14 cellular contexts compared by ENCODE assay signal in the genomic region with DNA sequence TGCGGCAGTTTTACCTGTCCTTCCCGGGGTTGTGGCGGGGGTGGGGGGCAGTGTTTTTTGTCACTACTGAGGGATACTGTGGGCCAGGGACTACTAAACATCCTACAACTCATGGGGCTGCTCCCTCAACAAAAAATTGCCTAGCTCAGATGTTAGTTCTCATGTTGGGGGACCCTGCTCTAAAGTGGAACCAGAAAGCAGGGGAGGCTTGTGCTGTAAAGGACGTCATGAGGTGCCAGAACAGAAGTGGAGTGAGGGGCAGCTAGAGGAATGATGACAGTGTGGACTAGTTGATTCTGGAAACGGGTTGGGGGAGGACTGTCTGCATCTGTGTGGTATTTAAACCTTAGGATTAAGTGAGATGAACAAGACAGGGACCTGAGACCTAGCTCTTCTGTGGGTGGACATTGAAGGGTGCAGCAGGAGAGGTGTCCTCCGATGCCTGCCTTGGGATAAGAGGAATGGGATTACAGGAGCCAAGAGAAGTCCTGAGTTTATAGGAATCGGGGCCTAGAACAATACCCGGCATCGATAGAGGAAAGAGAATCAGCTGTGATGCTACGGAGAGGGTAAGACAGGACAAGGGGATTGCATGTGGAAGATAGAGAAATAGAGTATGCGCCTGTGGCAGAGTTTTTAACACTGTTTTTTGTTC. TPM values are rescaled to one million over a fixed set of nuclear protein-coding genes. Genes with fewer than 3 reads are reported as not detected.
A peak's percentile ranks its signal among the peaks of the same experiment; 100 is the strongest.
DNase-seq lines count a peak whose midpoint lies in the region; ATAC-seq, FAIRE-seq and TF ChIP-seq lines count a peak whose summit lies in the region.
"Had no signal": no experiment of that assay in that cellular context is flagged by ENCODE, and none has a peak within 500 bp of the region (broad histone marks: within the 10 kb centered on the region; RNA-seq: fewer than 3 reads in every experiment).

No MANE protein-coding gene starts in this region.

- peaks cover 34 to 64% (median 46%) of the 10 kb centered on the region in 4 donors for H3K4me1 Mint-ChIP-seq in CD4-positive, alpha-beta memory T cell
- H3K4me1 Mint-ChIP-seq in activated naive CD8-positive, alpha-beta T cell treated with anti-CD3 and anti-CD28 coated beads, Interleukin-2, amount 50 U/mL, for 24 hours, result peaks cover 60% of the 10 kb centered on the region
- H3K4me1 Mint-ChIP-seq in natural killer cell treated with Interleukin-12 subunit alpha and Interleukin-12 subunit beta and Interleukin-15 and Interleukin-18, amount 100 ng/mL, for 72 hours (ENCODE audit: low read depth in 2 of 2), result peaks cover 45 to 56% of the 10 kb centered on the region in 2 donors

- H3K36me3 Mint-ChIP-seq in CD4-positive, alpha-beta memory T cell, result peaks cover 51 to 71% of the 10 kb centered on the region in 2 donors
- H3K36me3 Mint-ChIP-seq in activated naive CD8-positive, alpha-beta T cell treated with anti-CD3 and anti-CD28 coated beads, Interleukin-2, amount 50 U/mL, for 24 hours (ENCODE audit: low read depth), result peaks cover 69% of the 10 kb centered on the region
- peaks cover 48% of the 10 kb centered on the region for H3K36me3 Mint-ChIP-seq in natural killer cell treated with Interleukin-12 subunit alpha and Interleukin-12 subunit beta and Interleukin-15 and Interleukin-18, amount 100 ng/mL, for 72 hours

- H3K9me3 Mint-ChIP-seq in CD4-positive, alpha-beta memory T cell, result peaks cover 0 to 2% (median 0%) of the 10 kb centered on the region in 8 donors
- no peaks in the 10 kb centered on the region for H3K9me3 Mint-ChIP-seq in activated naive CD8-positive, alpha-beta T cell treated with anti-CD3 and anti-CD28 coated beads, Interleukin-2, amount 50 U/mL, for 24 hours
- H3K9me3 Mint-ChIP-seq in natural killer cell treated with Interleukin-12 subunit alpha and Interleukin-12 subunit beta and Interleukin-15 and Interleukin-18, amount 100 ng/mL, for 72 hours, result no peaks in the 10 kb centered on the region

- POLR2A ChIA-PET in CD4-positive, alpha-beta memory T cell (lab: Charles Lee; ENCODE audit: partially characterized antibody), result interaction anchor here (1.2 to 3.6 kb wide), 3 partner anchors 248 to 442 kb away, joined by 3 to 50 read pairs (median 15); a partner anchor contains a TSS

- H3K4me3 ChIP-seq in CD4-positive, alpha-beta memory T cell (ENCODE audit: low read length in 2 of 2), result no peak overlapping the region
- H3K4me3 ChIP-seq in HUES48 (ENCODE audit: low read depth, low read length), result no peak overlapping the region
- H3K4me3 ChIP-seq: mucosa of descending colon had no signal

- FAIRE-seq in RCC 7860 (lab: Jason Lieb, UNC), result no peak
- FAIRE-seq: frontal cortex, GM19239 had no signal

- CTCF ChIA-PET in CD4-positive, alpha-beta memory T cell (lab: Charles Lee; ENCODE audit: partially characterized antibody), result interaction anchor here (1.4 to 4.2 kb wide), 2 partner anchors 8 to 201 kb away, joined by 5 to 38 read pairs; no protein-coding TSS in a partner anchor

- intact Hi-C loops in CD4-positive, alpha-beta memory T cell (cut with micrococcal nuclease), result loop anchor here (5.0 kb wide), 2 partner anchors 248 to 1667 kb away; a partner anchor contains a TSS

- no peak for TF ChIP-seq CTCF in GM13977 (IDR thresholded peaks at IDR 0.05; ENCODE audit: extremely low read depth, insufficient read depth, missing control alignments)

- H3K27ac Mint-ChIP-seq in CD4-positive, alpha-beta memory T cell, result peak overlapping the region; percentile 59 to 99 (median 88)
- peak overlapping the region; percentile 99 for H3K27ac Mint-ChIP-seq in activated naive CD8-positive, alpha-beta T cell treated with anti-CD3 and anti-CD28 coated beads, Interleukin-2, amount 50 U/mL, for 24 hours
- peak overlapping the region; percentile 90 to 96 for H3K27ac Mint-ChIP-seq in natural killer cell treated with Interleukin-12 subunit alpha and Interleukin-12 subunit beta and Interleukin-15 and Interleukin-18, amount 100 ng/mL, for 72 hours

- H3K9ac ChIP-seq in HUES48 (ENCODE audit: low read depth, low read length), result 0 out of 2 replicates have a peak overlapping the region, but pooled peaks have one; percentile 95

- H3K27ac ChIP-seq in CD4-positive, alpha-beta memory T cell (ENCODE audit: low read depth, low read length), result peak overlapping the region; percentile 91
- H3K27ac ChIP-seq in HUES48 (ENCODE audit: low read depth, low read length), result peak overlapping the region; percentile 88
- H3K27ac ChIP-seq: suprapubic skin had no signal

- no peaks in the 10 kb centered on the region for H3K9me3 ChIP-seq in CD4-positive, alpha-beta memory T cell (ENCODE audit: control insufficient read depth in 1 of 2, low read length in 2 of 2)
- H3K9me3 ChIP-seq in HUES48 (ENCODE audit: control insufficient read depth, insufficient read depth, low read length), result no peaks in the 10 kb centered on the region
- H3K9me3 ChIP-seq: mucosa of descending colon, suprapubic skin had no signal

- H3K27me3 Mint-ChIP-seq in CD4-positive, alpha-beta memory T cell, result no peaks in the 10 kb centered on the region
- no peaks in the 10 kb centered on the region for H3K27me3 Mint-ChIP-seq in activated naive CD8-positive, alpha-beta T cell treated with anti-CD3 and anti-CD28 coated beads, Interleukin-2, amount 50 U/mL, for 24 hours
- H3K27me3 Mint-ChIP-seq in natural killer cell treated with Interleukin-12 subunit alpha and Interleukin-12 subunit beta and Interleukin-15 and Interleukin-18, amount 100 ng/mL, for 72 hours, result no peaks in the 10 kb centered on the region

- ATAC-seq in activated naive CD8-positive, alpha-beta T cell treated with anti-CD3 and anti-CD28 coated beads, Interleukin-2, amount 50 U/mL, for 24 hours, result no peak
- no peak for ATAC-seq in natural killer cell treated with Interleukin-12 subunit alpha and Interleukin-12 subunit beta and Interleukin-15 and Interleukin-18, amount 100 ng/mL, for 72 hours
- ATAC-seq: mucosa of descending colon had no signal

- H3K36me3 ChIP-seq in CD4-positive, alpha-beta memory T cell (ENCODE audit: insufficient read depth, low read length), result peaks cover 44% of the 10 kb centered on the region
- H3K36me3 ChIP-seq in HUES48 (ENCODE audit: control insufficient read depth, insufficient read depth, low read length), result peaks cover 64% of the 10 kb centered on the region

- H3K4me1 ChIP-seq in CD4-positive, alpha-beta memory T cell (ENCODE audit: insufficient read depth, low read length), result peaks cover 37% of the 10 kb centered on the region
- peaks cover 13% of the 10 kb centered on the region for H3K4me1 ChIP-seq in HUES48 (ENCODE audit: control insufficient read depth, insufficient read depth, low read length)

- DNase-seq in CD4-positive, alpha-beta memory T cell, result no peak
- no peak for DNase-seq in activated naive CD8-positive, alpha-beta T cell treated with anti-CD3 and anti-CD28 coated beads, Interleukin-2, amount 50 U/mL, for 24 hours
- DNase-seq in natural killer cell treated with Interleukin-12 subunit alpha and Interleukin-12 subunit beta and Interleukin-15 and Interleukin-18, amount 100 ng/mL, for 72 hours (ENCODE audit: low spot score), result no peak
- no peak for DNase-seq in NCI-H524 treated with DMSO at 0.1 percent for 48 hours (lab: John Stamatoyannopoulos, UW)
- no peak for DNase-seq in GM13977 (ENCODE audit: low spot score)
- no peak for DNase-seq in RCC 7860 (ENCODE audit: low spot score)
- DNase-seq: KG1; mucosa of descending colon; NCI-H510A treated with DMSO at 0.1 percent for 48 hours; stimulated activated CD4-positive, alpha-beta T cell treated with anti-CD3 and anti-CD28 coated beads, Interleukin-1b, Interleukin-23, amount 100 ng/mL, for 48 hours had no signal

- in situ Hi-C loops in GM13977 (cut with MboI; ENCODE audit: low pct_unique_long_range_greater_than_20kb, low sequenced_read_pairs, unreplicated experiment), result no loop called here

- H3K4me3 Mint-ChIP-seq in CD4-positive, alpha-beta memory T cell, result peak overlapping the region in 5 of 8 donors; percentile 49 to 94 (median 55)
- peak overlapping the region; percentile 96 for H3K4me3 Mint-ChIP-seq in activated naive CD8-positive, alpha-beta T cell treated with anti-CD3 and anti-CD28 coated beads, Interleukin-2, amount 50 U/mL, for 24 hours
- H3K4me3 Mint-ChIP-seq in natural killer cell treated with Interleukin-12 subunit alpha and Interleukin-12 subunit beta and Interleukin-15 and Interleukin-18, amount 100 ng/mL, for 72 hours, result peak overlapping the region; percentile 95

- no peaks in the 10 kb centered on the region for H3K27me3 ChIP-seq in CD4-positive, alpha-beta memory T cell (ENCODE audit: insufficient read depth, low read length)
- H3K27me3 ChIP-seq in HUES48 (ENCODE audit: control insufficient read depth, insufficient read depth, low read length), result peaks cover 4% of the 10 kb centered on the region; the same call in 1 of the 2 replicates
- H3K27me3 ChIP-seq: suprapubic skin had no signal

RNA-seq across cellular contexts. Expression of a gene that starts 2.7 kb away (rescaled TPM):
- total RNA-seq in CD4-positive, alpha-beta memory T cell, result 1,000 to 10,000 TPM; 2,455 to 2,531 TPM
- polyA plus RNA-seq in CD4-positive, alpha-beta memory T cell, result 1,000 to 10,000 TPM; 5,582 to 6,581 TPM
- total RNA-seq in natural killer cell treated with Interleukin-12 subunit alpha and Interleukin-12 subunit beta and Interleukin-15 and Interleukin-18, amount 100 ng/mL, for 72 hours, result 1,000 to 10,000 TPM in 1 of 2 donors, 100 to 1,000 TPM in 1; 623 to 1,027 TPM
